In genomic region chr9:127158995-127159801, GRCh38 we compare ENCODE assay signal across 8 cellular contexts. TPM values are rescaled to one million over a fixed set of nuclear protein-coding genes. Genes with fewer than 3 reads are reported as not detected.
DNase-seq lines count a peak whose midpoint lies in the region; FAIRE-seq and TF ChIP-seq lines count a peak whose summit lies in the region.

No MANE protein-coding gene starts in this region.

- 75 to 85% (median 76%) methylated on average over 7 of the region's 7 CpGs for WGBS in spleen, 5 donors

- no peak for TF ChIP-seq POLR2A in spleen (IDR thresholded peaks at IDR 0.05)

- no peaks in the 10 kb centered on the region for H3K9me3 ChIP-seq in SJSA1 (replicated peaks)
- H3K9me3 ChIP-seq in spleen, result no peaks in the 10 kb centered on the region

- H3K4me3 ChIP-seq in SJSA1, result no peak overlapping the region
- H3K4me3 ChIP-seq in spleen, result no peak overlapping the region

- H3K36me3 ChIP-seq in SJSA1 (no peaks in the 10 kb centered on the region), spleen (no peaks in the 10 kb centered on the region)

- H3K4me3 Mint-ChIP-seq in T-helper 2 cell treated with Interferon-gamma antibody and Interleukin-4, amounts not matched to agents 5 μg/mL and 100 μg/mL, for 36 hours, result no peak overlapping the region

- no peak for FAIRE-seq in frontal cortex (lab: Jason Lieb, UNC)

- H3K27ac ChIP-seq in SJSA1 (peak overlapping the region; percentile 11), spleen (no peak overlapping the region)

- no peaks in the 10 kb centered on the region for H3K36me3 Mint-ChIP-seq in T-helper 2 cell treated with Interferon-gamma antibody and Interleukin-4, amounts not matched to agents 5 μg/mL and 100 μg/mL, for 36 hours (ENCODE audit: low read depth)

- intact Hi-C loops in posterior cingulate gyrus (cut with DNase I) (no loop called here), spleen (cut with DNase I; ENCODE audit: low total_unique reads) (no loop called here)

- peaks cover 40% of the 10 kb centered on the region for H3K4me1 ChIP-seq in SJSA1 (replicated peaks)
- peaks cover 7 to 40% (median 31%) of the 10 kb centered on the region in 6 donors for H3K4me1 ChIP-seq in spleen

- peak; percentile 81 for DNase-seq in GM03348 (ENCODE audit: low spot score)
- DNase-seq in SJSA1 (ENCODE audit: low read depth in 1 of 2, low spot score in 2 of 2), result peak; percentile 62 to 80
- DNase-seq in frontal cortex (ENCODE audit: low spot score in 2 of 2), result peak; percentile 24 to 49
- peak; percentile 48 to 95 (median 69) for DNase-seq in posterior cingulate gyrus
- no peak for DNase-seq in activated CD4-positive, CD25-positive, alpha-beta regulatory T cell treated with anti-CD3 and anti-CD28 coated beads, Interleukin-2, amount 50 U/mL, for 72 hours
- DNase-seq in T-helper 2 cell treated with Interferon-gamma antibody and Interleukin-4, amounts not matched to agents 5 μg/mL and 100 μg/mL, for 36 hours (ENCODE audit: low spot score), result no peak
- DNase-seq in DMS79 treated with DMSO at 0.1 percent for 48 hours (lab: John Stamatoyannopoulos, UW), result no peak
- DNase-seq in spleen, result no peak

- no peaks in the 10 kb centered on the region for H3K27me3 ChIP-seq in SJSA1 (replicated peaks)
- H3K27me3 ChIP-seq in spleen (replicated peaks in 1 of 7), result no peaks in the 10 kb centered on the region

- peaks cover 32% of the 10 kb centered on the region for H3K4me1 Mint-ChIP-seq in T-helper 2 cell treated with Interferon-gamma antibody and Interleukin-4, amounts not matched to agents 5 μg/mL and 100 μg/mL, for 36 hours (ENCODE audit: low read depth)

- no peaks in the 10 kb centered on the region for H3K9me3 Mint-ChIP-seq in T-helper 2 cell treated with Interferon-gamma antibody and Interleukin-4, amounts not matched to agents 5 μg/mL and 100 μg/mL, for 36 hours

- H3K27me3 Mint-ChIP-seq in T-helper 2 cell treated with Interferon-gamma antibody and Interleukin-4, amounts not matched to agents 5 μg/mL and 100 μg/mL, for 36 hours (ENCODE audit: low read depth), result peaks cover 30% of the 10 kb centered on the region

- H3K27ac Mint-ChIP-seq in T-helper 2 cell treated with Interferon-gamma antibody and Interleukin-4, amounts not matched to agents 5 μg/mL and 100 μg/mL, for 36 hours, result no peak overlapping the region

- TF ChIP-seq CTCF in spleen (IDR thresholded peaks at IDR 0.05 in 8 of 11, conservative IDR thresholded peaks at IDR 0.05 in 3 of 11), result no peak

RNA-seq across cellular contexts. Expression of gene ANGPTL2, which starts 36.8 kb away (rescaled TPM):
- 3.3 and 3.8 TPM in 2 replicates for total RNA-seq in SJSA1 (2014; rRNA removed; shearing (Covaris generic))
- total RNA-seq in frontal cortex (2.0 TPM), spleen (100 to 1,000 TPM in 1 of 7 donors, 10 to 100 TPM in 6; 45.4 to 103 (median 66.2) TPM)
- polyA plus RNA-seq in spleen, result 10 to 100 TPM in 2 of 3 donors, 1 to 10 TPM in 1; 6.6 to 11.8 (median 11.8) TPM

Comparison
In these comparisons a context has a peak if more than half of its experiments do, and no peak if none do; other contexts are left out.
1. DNase-seq: peak in GM03348 (single experiment), SJSA1 (2 of 2), frontal cortex (2 of 2) and posterior cingulate gyrus (10 of 10); none in activated CD4-positive, CD25-positive, alpha-beta regulatory T cell treated with anti-CD3 and anti-CD28 coated beads, Interleukin-2, amount 50 U/mL, for 72 hours (single experiment), T-helper 2 cell treated with Interferon-gamma antibody and Interleukin-4, amounts not matched to agents 5 μg/mL and 100 μg/mL, for 36 hours (single experiment), DMS79 treated with DMSO at 0.1 percent for 48 hours (single experiment) and spleen (single experiment).